8 cellular contexts compared by ENCODE assay signal in genomic region chr5:140107312-140108092, GRCh38. TPM values are rescaled to one million over a fixed set of nuclear protein-coding genes. Genes with fewer than 3 reads are reported as not detected.
DNase-seq lines count a peak whose midpoint lies in the region; ATAC-seq and TF ChIP-seq lines count a peak whose summit lies in the region.

No MANE protein-coding gene starts in this region.

- in situ Hi-C loops in ACHN (cut with HindIII; ENCODE audit: low pct_ligation_motif_present, low pct_unique_long_range_greater_than_20kb, low sequenced_read_pairs) = no loop called here
- in situ Hi-C loops in mammary epithelial cell (cut with MboI; ENCODE audit: low sequenced_read_pairs in 2 of 2) = no loop called here

- H3K4me1 ChIP-seq in mammary epithelial cell (ENCODE audit: insufficient read depth, low read length) = peaks cover 13% of the 10 kb centered on the region

- peaks cover 45% of the 10 kb centered on the region for H3K79me2 ChIP-seq in mammary epithelial cell (ENCODE audit: insufficient read depth, low read length)

- H3K4me1 Mint-ChIP-seq in immature natural killer cell = peaks cover 34 to 40% of the 10 kb centered on the region in 2 donors

- peak overlapping the region; percentile 68 for H3K4me3 ChIP-seq in WERI-Rb-1 (ENCODE audit: low read depth, low read length)
- H3K4me3 ChIP-seq in mammary epithelial cell (replicated peaks in 1 of 3; ENCODE audit: insufficient read depth in 1 of 3, low read depth in 2 of 3, low read length in 3 of 3) = peak overlapping the region; percentile 83 to 97 (median 88)

- H2AFZ ChIP-seq in mammary epithelial cell (ENCODE audit: low read depth, low read length) = peak overlapping the region; percentile 99

- ATAC-seq in GM18858 (IDR thresholded peaks at IDR 0.05; ENCODE audit: unreplicated experiment) = peak; percentile 64
- peak; percentile 82 for ATAC-seq in HG03066 (IDR thresholded peaks at IDR 0.05; ENCODE audit: low read depth, unreplicated experiment)

- TF ChIP-seq CTCF in WERI-Rb-1 (IDR thresholded peaks at IDR 0.05; ENCODE audit: low read depth, low read length) (peak; percentile 25; the same call in 1 of the 2 replicates), mammary epithelial cell (conservative IDR thresholded peaks at IDR 0.05 in 1 of 2, IDR thresholded peaks at IDR 0.05 in 1 of 2; ENCODE audit: extremely low read depth in 1 of 2, insufficient read depth in 1 of 2, low read depth in 1 of 2, low read length in 2 of 2) (peak in 1 of 2 donors; percentile 26)

- peaks cover 12 to 30% (median 22%) of the 10 kb centered on the region in 3 donors for H3K27me3 Mint-ChIP-seq in immature natural killer cell (ENCODE audit: low read depth in 3 of 3)

- WGBS in mammary epithelial cell (ENCODE audit: low coverage, missing lambda C conversion rate) = 0% methylated on average over 7 of the region's 88 CpGs

- H3K27ac Mint-ChIP-seq in immature natural killer cell = peak overlapping the region; percentile 94 to 98 (median 98)

- H3K9me3 ChIP-seq in WERI-Rb-1 (ENCODE audit: severe bottlenecking) (no peaks in the 10 kb centered on the region), mammary epithelial cell (replicated peaks; ENCODE audit: insufficient read depth, low read length) (no peaks in the 10 kb centered on the region)

- dilution Hi-C loops in mammary epithelial cell (cut with HindIII; ENCODE audit: low sequenced_read_pairs) = no loop called here

- H3K27me3 ChIP-seq in WERI-Rb-1 (ENCODE audit: insufficient read depth, low read depth, severe bottlenecking) (no peaks in the 10 kb centered on the region), mammary epithelial cell (ENCODE audit: insufficient read depth, low read length) (no peaks in the 10 kb centered on the region)

- H3K36me3 ChIP-seq in WERI-Rb-1 = no peaks in the 10 kb centered on the region
- no peaks in the 10 kb centered on the region for H3K36me3 ChIP-seq in mammary epithelial cell (ENCODE audit: insufficient read depth, low read length)

- H4K20me1 ChIP-seq in mammary epithelial cell (ENCODE audit: insufficient read depth, low read length) = no peaks in the 10 kb centered on the region

- DNase-seq in ACHN (peak; percentile 89), NCI-H2171 treated with DMSO at 0.1 percent for 48 hours (lab: John Stamatoyannopoulos, UW) (peak; percentile 77), WERI-Rb-1 (peak; percentile 96), mammary epithelial cell (peak; percentile 92), immature natural killer cell (peak; percentile 94 to 95 (median 94)), smooth muscle cell of the brain vasculature (ENCODE audit: low read depth, low spot score) (peak; percentile 71)

- peak overlapping the region; percentile 76 for H3K9ac ChIP-seq in mammary epithelial cell (ENCODE audit: insufficient read depth, low read length)

- peak overlapping the region; percentile 93 for H3K4me2 ChIP-seq in mammary epithelial cell (ENCODE audit: insufficient read depth, low read depth, low read length)

- TSS peak; percentile 35 for BruUV-seq in mammary epithelial cell (replicated peaks; lab: Mats Ljungman, UMichigan)

- H3K4me3 Mint-ChIP-seq in immature natural killer cell = peak overlapping the region; percentile 90 to 95 (median 94)

- CTCF ChIA-PET in mammary epithelial cell (lab: Charles Lee; ENCODE audit: low non-redundant PET) = interaction anchor here (0.6 kb wide), 2 partner anchors 21 to 248 kb away, joined by 6 read pairs; no protein-coding TSS in a partner anchor

- intact Hi-C loops in mammary epithelial cell (cut with micrococcal nuclease) = loop anchor here (2.0 to 5.0 kb wide), 3 partner anchors 33 to 49 kb away; no protein-coding TSS in a partner anchor

- H3K9me3 Mint-ChIP-seq in immature natural killer cell = no peaks in the 10 kb centered on the region

- peak overlapping the region; percentile 97 for H3K27ac ChIP-seq in WERI-Rb-1
- H3K27ac ChIP-seq in mammary epithelial cell (ENCODE audit: insufficient read depth, low read depth, low read length) = peak overlapping the region; percentile 85

- H3K36me3 Mint-ChIP-seq in immature natural killer cell = peaks cover 3 to 4% (median 3%) of the 10 kb centered on the region in 3 donors

RNA-seq across cellular contexts. Expression of gene PURA, which starts 6.4 kb away (rescaled TPM):
- total RNA-seq in mammary epithelial cell = 10 to 100 TPM; 10.8 to 15.2 TPM
- polyA plus RNA-seq in mammary epithelial cell (3.3 TPM), immature natural killer cell (1 to 10 TPM; 2.0 to 3.7 (median 3.4) TPM)
- polyA minus RNA-seq in mammary epithelial cell = 5.6 TPM

RNA-seq across cellular contexts. Expression of gene IGIP, which starts 18.2 kb away (rescaled TPM):
- total RNA-seq in mammary epithelial cell = 1 to 10 TPM; 3.4 to 4.5 TPM
- 0.62 TPM for polyA plus RNA-seq in mammary epithelial cell
- polyA minus RNA-seq in mammary epithelial cell = 4.4 TPM
- polyA plus RNA-seq in immature natural killer cell = under 1 TPM in 1 of 3 donors, not detected in 2; 0.35 TPM

Comparison
In these comparisons a context has a peak if more than half of its experiments do, and no peak if none do; other contexts are left out.
1. Peak in every context shown above with its lines: DNase-seq, ATAC-seq, H3K4me3 ChIP-seq and H3K27ac ChIP-seq.